Comparison of ENCODE assay signal across 2 cellular contexts in genomic region chr6:90285611-90286381, GRCh38.
TF ChIP-seq lines count a peak whose summit lies in the region.

No MANE protein-coding gene starts in this region.

TF ChIP-seq in SK-N-SH treated with all-trans-retinoic acid at 6 μM for 48 hours, 23 proteins besides CTCF, POLR2A, EP300 and RAD21 (continued from another document):
- TF ChIP-seq ZNF70 (CRISPR knock-in tag; IDR thresholded peaks at IDR 0.05): no peak
- TF ChIP-seq ZFP30 (CRISPR knock-in tag; IDR thresholded peaks at IDR 0.05): no peak
- TF ChIP-seq ZFP3 (CRISPR knock-in tag; IDR thresholded peaks at IDR 0.05): no peak
- no peak for TF ChIP-seq PPARA (CRISPR knock-in tag; IDR thresholded peaks at IDR 0.05; ENCODE audit: borderline replicate concordance)

TF ChIP-seq in K562, 482 proteins besides CTCF, POLR2A, EP300 and RAD21 (continued from another document and continues in another):
- TF ChIP-seq MITF (IDR thresholded peaks at IDR 0.05) (no peak), ZNF780A (CRISPR knock-in tag; IDR thresholded peaks at IDR 0.05) (no peak), IRF1 (CRISPR knock-in tag; IDR thresholded peaks at IDR 0.05; ENCODE audit: borderline replicate concordance) (no peak), UBTF (IDR thresholded peaks at IDR 0.05; ENCODE audit: borderline replicate concordance in 1 of 2, low read depth in 2 of 2, low read length in 2 of 2) (0 out of 4 replicates have a peak, but pooled peaks of 1 of the 2 experiments have one; percentile 63), HDAC1 (IDR thresholded peaks at IDR 0.05) (0 out of 4 replicates have a peak, but pooled peaks of 1 of the 2 experiments have one; percentile 19), BRD9 (IDR thresholded peaks at IDR 0.05; ENCODE audit: low read depth, partially characterized antibody) (no peak), ZNF785 (CRISPR knock-in tag; IDR thresholded peaks at IDR 0.05) (no peak), TEAD4 (IDR thresholded peaks at IDR 0.05; ENCODE audit: low read length) (peak; percentile 38; the same call in 1 of the 2 replicates), TEAD4 (CRISPR knock-in tag; IDR thresholded peaks at IDR 0.05; ENCODE audit: borderline replicate concordance) (no peak), ZNF280B (CRISPR knock-in tag; IDR thresholded peaks at IDR 0.05) (no peak), RBM17 (IDR thresholded peaks at IDR 0.05; ENCODE audit: borderline replicate concordance, low read depth, low read length) (no peak), RNF219 (CRISPR knock-in tag; IDR thresholded peaks at IDR 0.05) (no peak), POU5F1 (IDR thresholded peaks at IDR 0.05; ENCODE audit: borderline replicate concordance, low read depth, low read length, partially characterized antibody) (no peak), KDM1A (IDR thresholded peaks at IDR 0.05) (peak in 1 of 2 experiments; percentile 99; a peak in 2 of 4 replicates), POLR3A (IDR thresholded peaks at IDR 0.05; ENCODE audit: borderline replicate concordance, extremely low read depth, insufficient read depth, insufficient read length) (no peak), CHAMP1 (IDR thresholded peaks at IDR 0.05) (no peak), PHTF2 (CRISPR knock-in tag; IDR thresholded peaks at IDR 0.05) (no peak), ARHGAP35 (IDR thresholded peaks at IDR 0.05; ENCODE audit: partially characterized antibody) (no peak), MYNN (IDR thresholded peaks at IDR 0.05) (peak; percentile 91), MYNN (CRISPR knock-in tag; IDR thresholded peaks at IDR 0.05) (no peak), CREB3 (tag; conservative IDR thresholded peaks at IDR 0.05; ENCODE audit: low read depth) (no peak), POLR2H (tag; IDR thresholded peaks at IDR 0.05; ENCODE audit: low read depth) (no peak), TCF7L2 (IDR thresholded peaks at IDR 0.05; ENCODE audit: low read depth, low read length) (no peak), CSDE1 (IDR thresholded peaks at IDR 0.05) (no peak), SIN3B (IDR thresholded peaks at IDR 0.05; ENCODE audit: low read depth) (no peak), MTA3 (IDR thresholded peaks at IDR 0.05; ENCODE audit: borderline replicate concordance) (0 out of 2 replicates have a peak, but pooled peaks have one; percentile 67), EWSR1 (IDR thresholded peaks at IDR 0.05; ENCODE audit: borderline replicate concordance, low read depth, partially characterized antibody) (no peak), ZNF212 (CRISPR knock-in tag; IDR thresholded peaks at IDR 0.05) (no peak), POLR2G (IDR thresholded peaks at IDR 0.05; ENCODE audit: low read depth, low read length) (no peak), MXI1 (IDR thresholded peaks at IDR 0.05; ENCODE audit: low read depth, low read length) (no peak), NKRF (IDR thresholded peaks at IDR 0.05; ENCODE audit: borderline replicate concordance) (no peak), ZSCAN32 (CRISPR knock-in tag; IDR thresholded peaks at IDR 0.05) (no peak), SPI1 (IDR thresholded peaks at IDR 0.05; ENCODE audit: borderline replicate concordance, low read depth, low read length) (peak; percentile 79), TRIM25 (IDR thresholded peaks at IDR 0.05; ENCODE audit: borderline replicate concordance) (no peak), PHB (CRISPR knock-in tag; IDR thresholded peaks at IDR 0.05) (no peak), ELF2 (CRISPR knock-in tag; IDR thresholded peaks at IDR 0.05) (0 out of 2 replicates have a peak, but pooled peaks have one; percentile 35), TCF3 (CRISPR knock-in tag; IDR thresholded peaks at IDR 0.05) (peak; percentile 45; the same call in 1 of the 2 replicates), KDM4B (IDR thresholded peaks at IDR 0.05; ENCODE audit: borderline replicate concordance in 2 of 2, low read depth in 1 of 2) (no peak), SMAD3 (CRISPR knock-in tag; conservative IDR thresholded peaks at IDR 0.05) (peak; percentile 49; the same call in 1 of the 2 replicates), HIVEP1 (CRISPR knock-in tag; IDR thresholded peaks at IDR 0.05) (no peak), ZFP1 (CRISPR knock-in tag; IDR thresholded peaks at IDR 0.05) (no peak), ZNF354B (CRISPR knock-in tag; IDR thresholded peaks at IDR 0.05) (no peak), DPF2 (IDR thresholded peaks at IDR 0.05) (peak; percentile 69; the same call in 1 of the 2 replicates), KAT2B (IDR thresholded peaks at IDR 0.05; ENCODE audit: low read depth, low read length) (no peak), ZNF511 (CRISPR knock-in tag; IDR thresholded peaks at IDR 0.05) (peak; percentile 58; the same call in 1 of the 2 replicates), E2F1 (CRISPR knock-in tag; IDR thresholded peaks at IDR 0.05) (no peak), RFX1 (IDR thresholded peaks at IDR 0.05) (no peak)
